Comparison of ENCODE assay signal across 27 cellular contexts in the genomic region with DNA sequence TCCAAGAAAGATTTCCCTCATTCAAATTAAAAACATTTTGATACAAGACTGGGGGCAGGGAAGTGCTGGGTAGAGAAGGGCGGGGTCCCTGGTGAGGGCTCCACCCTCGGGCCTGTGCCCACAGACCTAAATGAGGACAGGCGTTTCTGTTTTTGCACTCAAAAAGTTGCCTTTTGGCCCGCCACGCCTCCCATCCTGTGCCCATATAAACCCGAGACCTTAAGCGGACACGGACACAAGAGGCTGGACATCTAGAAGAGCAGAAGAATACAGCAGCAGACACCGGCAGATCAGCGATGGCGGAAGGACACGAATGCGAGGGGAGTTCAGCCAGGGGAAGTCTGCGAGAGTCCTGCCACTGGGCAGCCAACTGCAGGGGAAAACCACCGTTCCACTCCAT.
"Had no signal": no experiment of that assay in that cellular context is flagged by ENCODE, and none has a peak within 500 bp of the region (broad histone marks: within the 10 kb centered on the region; RNA-seq: fewer than 3 reads in every experiment).

No MANE protein-coding gene starts in this region.

- H3K36me3 Mint-ChIP-seq: mesothelial cell of epicardium; stimulated activated effector memory CD8-positive, alpha-beta T cell treated with anti-CD3 and anti-CD28 coated beads, Interleukin-12 subunit alpha, Interleukin-12 subunit beta, amount 100 ng/mL, for 72 hours; type B pancreatic cell had no signal

- H3K27me3 ChIP-seq: left lung, pancreas, tibial nerve, uterus had no signal

- H3K27ac ChIP-seq: left lung, lower lobe of right lung, pancreas, prostate gland, skin epidermis, spleen, suprapubic skin, tibial nerve, uterus had no signal

- H3K9me3 Mint-ChIP-seq: naive thymus-derived CD8-positive, alpha-beta T cell; neural crest cell; stimulated activated effector memory CD8-positive, alpha-beta T cell treated with anti-CD3 and anti-CD28 coated beads, Interleukin-12 subunit alpha, Interleukin-12 subunit beta, amount 100 ng/mL, for 72 hours; stimulated activated naive CD8-positive, alpha-beta T cell treated with anti-CD3 and anti-CD28 coated beads, Interleukin-15, Interleukin-2, amounts not matched to agents 100 ng/mL and 50 ng/mL, for 24 hours; type B pancreatic cell had no signal

- H3K9me3 ChIP-seq: left lung, lower lobe of right lung, pancreas, prostate gland, spleen, suprapubic skin, tibial nerve, uterus had no signal

- H3K4me3 Mint-ChIP-seq: mesothelial cell of epicardium; naive thymus-derived CD8-positive, alpha-beta T cell; nephron; neural crest cell; stimulated activated effector memory CD8-positive, alpha-beta T cell treated with anti-CD3 and anti-CD28 coated beads, Interleukin-12 subunit alpha, Interleukin-12 subunit beta, amount 100 ng/mL, for 72 hours; stimulated activated naive CD8-positive, alpha-beta T cell treated with anti-CD3 and anti-CD28 coated beads, Interleukin-15, Interleukin-2, amounts not matched to agents 100 ng/mL and 50 ng/mL, for 24 hours; type B pancreatic cell had no signal

- H3K27ac Mint-ChIP-seq: mesothelial cell of epicardium; nephron; stimulated activated effector memory CD8-positive, alpha-beta T cell treated with anti-CD3 and anti-CD28 coated beads, Interleukin-12 subunit alpha, Interleukin-12 subunit beta, amount 100 ng/mL, for 72 hours; stimulated activated naive CD8-positive, alpha-beta T cell treated with anti-CD3 and anti-CD28 coated beads, Interleukin-15, Interleukin-2, amounts not matched to agents 100 ng/mL and 50 ng/mL, for 24 hours; type B pancreatic cell had no signal

- ATAC-seq: left colon; left lung; lower lobe of right lung; naive thymus-derived CD8-positive, alpha-beta T cell; pancreas; right cardiac atrium; sciatic nerve; stimulated activated effector memory CD8-positive, alpha-beta T cell treated with anti-CD3 and anti-CD28 coated beads, Interleukin-12 subunit alpha, Interleukin-12 subunit beta, amount 100 ng/mL, for 72 hours had no signal

- H3K4me3 ChIP-seq: left lung, lower lobe of right lung, pancreas, prostate gland, skin epidermis, spleen, suprapubic skin, tibial nerve, uterus had no signal

- H3K4me1 Mint-ChIP-seq: nephron; neural crest cell; stimulated activated effector memory CD8-positive, alpha-beta T cell treated with anti-CD3 and anti-CD28 coated beads, Interleukin-12 subunit alpha, Interleukin-12 subunit beta, amount 100 ng/mL, for 72 hours had no signal

- H3K4me1 ChIP-seq: left lung, lower lobe of right lung, prostate gland, suprapubic skin, tibial nerve, uterus had no signal

- H3K36me3 ChIP-seq: left lung, lower lobe of right lung, pancreas, prostate gland, spleen, suprapubic skin, tibial nerve, uterus had no signal

- DNase-seq: hippocampal formation; left colon; left lung; lower lobe of right lung; mammary epithelial cell; mesendoderm; naive thymus-derived CD8-positive, alpha-beta T cell; nucleus accumbens; pancreas; posterior cingulate gyrus; right cardiac atrium; spleen; stimulated activated CD4-positive, alpha-beta T cell treated with anti-CD3 and anti-CD28 coated beads, Interleukin-4, amount 100 ng/mL, for 24 hours; stimulated activated naive CD4-positive, alpha-beta T cell; uterus had no signal

- FAIRE-seq: keratinocyte, pancreas had no signal
